In the genomic region with DNA sequence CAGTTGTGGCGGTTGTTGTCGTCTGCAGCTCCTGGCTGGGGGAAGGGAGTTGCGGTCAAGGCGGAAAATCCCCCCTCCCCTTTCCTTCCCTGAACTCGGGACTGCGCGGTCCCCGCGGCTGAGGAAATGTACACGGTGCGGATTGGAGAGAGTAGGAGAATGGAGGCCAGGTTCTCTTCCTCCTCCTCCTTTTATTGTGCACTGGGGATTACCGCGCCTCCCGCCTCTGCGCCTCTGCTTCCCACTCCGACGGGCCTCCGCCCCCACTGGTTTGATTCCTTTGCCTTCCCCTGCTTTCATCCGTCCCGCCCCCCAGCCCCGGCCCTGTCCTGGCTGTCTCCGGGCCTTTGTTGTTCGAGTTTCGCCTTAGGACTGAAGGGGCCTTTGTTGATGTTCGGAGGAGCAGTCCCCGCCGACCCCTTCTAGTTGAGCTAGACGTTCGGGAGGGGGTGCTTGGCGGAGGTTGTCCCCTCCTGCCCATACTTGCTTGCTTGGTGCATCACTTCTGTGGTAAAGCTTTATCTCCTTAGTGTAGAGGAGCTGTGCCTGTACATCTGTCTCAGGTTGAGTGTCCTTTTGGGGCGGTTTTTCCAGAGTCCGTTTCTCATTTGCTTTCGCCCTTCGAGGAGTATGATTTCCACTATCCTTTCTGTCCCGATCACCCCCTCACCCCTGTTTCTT, we compare ENCODE assay signal across 8 cellular contexts. TPM values are rescaled to one million over a fixed set of nuclear protein-coding genes. Genes with fewer than 3 reads are reported as not detected.
DNase-seq lines count a peak whose midpoint lies in the region; ATAC-seq and TF ChIP-seq lines count a peak whose summit lies in the region.

No MANE protein-coding gene starts in this region.

- no peaks in the 10 kb centered on the region for H3K9me3 Mint-ChIP-seq in CD8-positive, alpha-beta T cell
- H3K9me3 Mint-ChIP-seq in activated CD4-positive, alpha-beta T cell treated with anti-CD3 and anti-CD28 coated beads for 36 hours (ENCODE audit: low read depth): no peaks in the 10 kb centered on the region

- peak in 4 of 7 experiments; percentile 33 to 56 (median 41) for DNase-seq in CD8-positive, alpha-beta T cell
- DNase-seq in MG63 (peak; percentile 64), dermis blood vessel endothelial cell (peak; percentile 56), right lobe of liver (peak; percentile 55 to 72 (median 69))
- peak; percentile 72 for DNase-seq in activated CD4-positive, alpha-beta T cell treated with anti-CD3 and anti-CD28 coated beads for 36 hours
- DNase-seq in stimulated activated CD4-positive, alpha-beta T cell treated with anti-CD3 and anti-CD28 coated beads, Interleukin-4, amount 100 ng/mL, for 48 hours (ENCODE audit: low read depth in 2 of 2): peak; percentile 32 to 49

- POLR2A ChIA-PET in CD8-positive, alpha-beta T cell (lab: Charles Lee): interaction anchor here (0.6 to 1.6 kb wide), 7 partner anchors 14 to 1923 kb away, joined by 3 to 8 read pairs (median 3); partner anchors contain the start of genes AKIRIN2 and RNGTT
- POLR2A ChIA-PET in activated CD4-positive, alpha-beta T cell treated with anti-CD3 and anti-CD28 coated beads for 36 hours (lab: Charles Lee): interaction anchor here (0.8 to 1.6 kb wide), 2 partner anchors 26 to 539 kb away, joined by 3 read pairs; no protein-coding TSS in a partner anchor

- intact Hi-C loops in CD8-positive, alpha-beta T cell (cut with DNase I, micrococcal nuclease): loop anchor here (1.0 to 10.0 kb wide), 12 partner anchors 41 to 1925 kb away; partner anchors contain the start of genes AKIRIN2 (in 2 of the 2), ORC3 (in 1 of the 2), PNRC1 (in 1 of the 2) and RNGTT (in 1 of the 2)
- intact Hi-C loops in activated CD4-positive, alpha-beta T cell treated with anti-CD3 and anti-CD28 coated beads for 36 hours (cut with DNase I, micrococcal nuclease): loop anchor here (1.0 to 10.0 kb wide), 15 partner anchors 26 to 1929 kb away; partner anchors contain the start of genes ORC3 (in 2 of the 2), AKIRIN2 (in 1 of the 2), PNRC1 (in 1 of the 2) and RNGTT (in 1 of the 2)
- intact Hi-C loops in right lobe of liver (cut with DNase I): no loop called here

- H3K4me1 Mint-ChIP-seq in CD8-positive, alpha-beta T cell (ENCODE audit: low read depth): peaks cover 62% of the 10 kb centered on the region
- H3K4me1 Mint-ChIP-seq in activated CD4-positive, alpha-beta T cell treated with anti-CD3 and anti-CD28 coated beads for 36 hours: peaks cover 55% of the 10 kb centered on the region

- peaks cover 60% of the 10 kb centered on the region for H3K4me1 ChIP-seq in CD8-positive, alpha-beta T cell (ENCODE audit: insufficient read depth, low read length)
- H3K4me1 ChIP-seq in right lobe of liver: peaks cover 0 to 18% (median 2%) of the 10 kb centered on the region in 4 donors

- H3K36me3 ChIP-seq in CD8-positive, alpha-beta T cell (ENCODE audit: insufficient read depth, low read length): no peaks in the 10 kb centered on the region
- H3K36me3 ChIP-seq in MG63 (peaks cover 10% of the 10 kb centered on the region), right lobe of liver (no peaks in the 10 kb centered on the region)

- CTCF ChIA-PET in CD8-positive, alpha-beta T cell (lab: Charles Lee): interaction anchor here (1.0 to 2.7 kb wide), 3 partner anchors 17 to 166 kb away, joined by 3 to 12 read pairs (median 4); partner anchors contain the start of gene SMIM8
- CTCF ChIA-PET in activated CD4-positive, alpha-beta T cell treated with anti-CD3 and anti-CD28 coated beads for 36 hours (lab: Charles Lee): interaction anchor here (1.1 to 2.0 kb wide), 7 partner anchors 15 to 82 kb away, joined by 3 to 16 read pairs (median 3); no protein-coding TSS in a partner anchor

- no peak for TF ChIP-seq CTCF in CD8-positive, alpha-beta T cell (IDR thresholded peaks at IDR 0.05)
- TF ChIP-seq CTCF in right lobe of liver (IDR thresholded peaks at IDR 0.05): no peak

- peak overlapping the region; percentile 80 for H3K4me3 ChIP-seq in CD8-positive, alpha-beta T cell (ENCODE audit: low read depth, low read length)
- H3K4me3 ChIP-seq in MG63: peak overlapping the region; percentile 81
- peak overlapping the region; percentile 86 to 97 (median 96) for H3K4me3 ChIP-seq in right lobe of liver

- H3K27ac ChIP-seq in CD8-positive, alpha-beta T cell (ENCODE audit: low read depth, low read length): peak overlapping the region; percentile 85
- H3K27ac ChIP-seq in right lobe of liver: peak overlapping the region; percentile 88 to 98 (median 96)

- H3K36me3 Mint-ChIP-seq in CD8-positive, alpha-beta T cell: peaks cover 21% of the 10 kb centered on the region
- peaks cover 27% of the 10 kb centered on the region for H3K36me3 Mint-ChIP-seq in activated CD4-positive, alpha-beta T cell treated with anti-CD3 and anti-CD28 coated beads for 36 hours (ENCODE audit: low read depth)

- 1% methylated on average over 18 of the region's 35 CpGs for WGBS in right lobe of liver (ENCODE audit: insufficient coverage, low coverage, low lambda C conversion rate, missing lambda C conversion rate)

- peak overlapping the region; percentile 96 for H3K4me3 Mint-ChIP-seq in CD8-positive, alpha-beta T cell
- H3K4me3 Mint-ChIP-seq in activated CD4-positive, alpha-beta T cell treated with anti-CD3 and anti-CD28 coated beads for 36 hours: peak overlapping the region; percentile 100

- H3K27me3 Mint-ChIP-seq in CD8-positive, alpha-beta T cell (ENCODE audit: low read depth): no peaks in the 10 kb centered on the region
- no peaks in the 10 kb centered on the region for H3K27me3 Mint-ChIP-seq in activated CD4-positive, alpha-beta T cell treated with anti-CD3 and anti-CD28 coated beads for 36 hours

- no peak for TF ChIP-seq POLR2A in right lobe of liver (IDR thresholded peaks at IDR 0.05)

- H3K27ac Mint-ChIP-seq in CD8-positive, alpha-beta T cell: peak overlapping the region; percentile 98
- H3K27ac Mint-ChIP-seq in activated CD4-positive, alpha-beta T cell treated with anti-CD3 and anti-CD28 coated beads for 36 hours: peak overlapping the region; percentile 99

- peak; percentile 3 for ATAC-seq in CD8-positive, alpha-beta T cell
- ATAC-seq in GM21381 (IDR thresholded peaks at IDR 0.05; ENCODE audit: unreplicated experiment) (peak; percentile 0), right lobe of liver (peak; percentile 5 to 30 (median 13)), GM21367 (IDR thresholded peaks at IDR 0.05; ENCODE audit: unreplicated experiment) (no peak)
- ATAC-seq in activated CD4-positive, alpha-beta T cell treated with anti-CD3 and anti-CD28 coated beads for 36 hours: peak; percentile 3

- no peaks in the 10 kb centered on the region for H3K27me3 ChIP-seq in CD8-positive, alpha-beta T cell (ENCODE audit: insufficient read depth, low read length)
- no peaks in the 10 kb centered on the region for H3K27me3 ChIP-seq in MG63
- no peaks in the 10 kb centered on the region for H3K27me3 ChIP-seq in right lobe of liver

- no peaks in the 10 kb centered on the region for H3K9me3 ChIP-seq in CD8-positive, alpha-beta T cell (ENCODE audit: low read length)
- no peaks in the 10 kb centered on the region for H3K9me3 ChIP-seq in MG63
- H3K9me3 ChIP-seq in right lobe of liver: no peaks in the 10 kb centered on the region

RNA-seq across cellular contexts. Expression of gene ZNF292, which starts 0.7 kb away (rescaled TPM):
- total RNA-seq in CD8-positive, alpha-beta T cell: 10 to 100 TPM; 82.6 to 87.6 TPM
- total RNA-seq in MG63 (2014; rRNA removed; shearing (Covaris generic); ENCODE audit: low replicate concordance): 4.0 and 19.9 TPM in 2 replicates
- total RNA-seq in activated CD4-positive, alpha-beta T cell treated with anti-CD3 and anti-CD28 coated beads for 36 hours: 10 to 100 TPM; 68.8 to 81.8 TPM
- total RNA-seq in dermis blood vessel endothelial cell (23.8 and 31.7 TPM in 2 replicates), right lobe of liver (10 to 100 TPM in 5 of 6 experiments, 1 to 10 TPM in 1; 8.7 to 22.0 (median 11.2) TPM)

Comparison
In these comparisons a context has a peak if more than half of its experiments do, and no peak if none do; other contexts are left out.
1. intact Hi-C loops: an anchor here in CD8-positive, alpha-beta T cell (1.0 to 10.0 kb wide) and activated CD4-positive, alpha-beta T cell treated with anti-CD3 and anti-CD28 coated beads for 36 hours (1.0 to 10.0 kb wide); none called in right lobe of liver.